Comparison of ENCODE assay signal across 13 cellular contexts in the genomic region with DNA sequence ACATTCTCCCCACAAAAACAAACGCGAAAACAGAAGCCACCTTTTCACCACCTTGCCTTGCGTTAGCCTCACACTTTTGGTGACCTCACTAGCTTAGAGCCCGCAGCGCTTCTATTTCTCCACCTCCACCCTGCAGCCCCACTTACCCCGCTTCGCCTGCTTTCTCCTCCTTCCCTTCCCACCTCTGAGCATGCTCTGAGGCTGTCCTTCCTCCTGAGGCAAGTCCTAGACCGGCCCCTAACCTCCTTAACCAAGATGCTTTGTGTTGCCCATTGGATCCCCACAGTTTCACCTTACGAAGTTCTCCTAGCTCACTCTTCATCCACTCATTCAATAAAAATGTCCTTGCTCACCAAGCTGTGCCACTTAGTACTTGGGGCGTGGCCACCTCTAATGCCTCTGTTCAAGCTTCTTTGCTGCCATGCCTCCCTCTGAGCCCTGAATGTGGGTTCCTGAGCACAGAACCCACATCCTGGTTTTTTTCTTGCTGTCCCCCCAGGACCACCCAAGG. TPM values are rescaled to one million over a fixed set of nuclear protein-coding genes. Genes with fewer than 3 reads are reported as not detected.
DNase-seq lines count a peak whose midpoint lies in the region; ATAC-seq and TF ChIP-seq lines count a peak whose summit lies in the region.
"Had no signal": no experiment of that assay in that cellular context is flagged by ENCODE, and none has a peak within 500 bp of the region (broad histone marks: within the 10 kb centered on the region; RNA-seq: fewer than 3 reads in every experiment).

No MANE protein-coding gene starts in this region.

- peak overlapping the region; percentile 95 for H3K4me3 Mint-ChIP-seq in T-helper 2 cell treated with Interferon-gamma antibody and Interleukin-4, amounts not matched to agents 5 μg/mL and 100 μg/mL, for 36 hours
- peak overlapping the region; percentile 86 to 100 (median 98) for H3K4me3 Mint-ChIP-seq in immature natural killer cell

- in situ Hi-C loops in GM13977 (cut with MboI; ENCODE audit: low pct_unique_long_range_greater_than_20kb, low sequenced_read_pairs, unreplicated experiment), result no loop called here

- H3K36me3 Mint-ChIP-seq in T-helper 2 cell treated with Interferon-gamma antibody and Interleukin-4, amounts not matched to agents 5 μg/mL and 100 μg/mL, for 36 hours (ENCODE audit: low read depth), result peaks cover 19% of the 10 kb centered on the region
- H3K36me3 Mint-ChIP-seq in immature natural killer cell, result peaks cover 29 to 57% (median 42%) of the 10 kb centered on the region in 3 donors

- H3K4me3 ChIP-seq in heart left ventricle, result peak overlapping the region in 4 of 12 donors; percentile 56 to 68 (median 64)
- no peak overlapping the region for H3K4me3 ChIP-seq in vagina

- H3K4me1 Mint-ChIP-seq in T-helper 2 cell treated with Interferon-gamma antibody and Interleukin-4, amounts not matched to agents 5 μg/mL and 100 μg/mL, for 36 hours (ENCODE audit: low read depth), result peaks cover 48% of the 10 kb centered on the region
- peaks cover 66 to 78% of the 10 kb centered on the region in 2 donors for H3K4me1 Mint-ChIP-seq in immature natural killer cell

- no peaks in the 10 kb centered on the region for H3K9me3 Mint-ChIP-seq in T-helper 2 cell treated with Interferon-gamma antibody and Interleukin-4, amounts not matched to agents 5 μg/mL and 100 μg/mL, for 36 hours
- no peaks in the 10 kb centered on the region for H3K9me3 Mint-ChIP-seq in immature natural killer cell

- peak overlapping the region in 10 of 12 donors; percentile 65 to 91 (median 86) for H3K27ac ChIP-seq in heart left ventricle
- peak overlapping the region; percentile 68 for H3K27ac ChIP-seq in vagina
- H3K27ac ChIP-seq: RWPE1 had no signal

- intact Hi-C loops in heart left ventricle (cut with DNase I), result loop anchor here in 1 of 10 donors (2.0 kb wide), 1 partner anchor 18 kb away; no protein-coding TSS in a partner anchor
- intact Hi-C loops in left cardiac atrium (cut with DNase I), result no loop called here
- intact Hi-C loops in vagina (cut with DNase I), result no loop called here

- ATAC-seq in heart left ventricle (no peak), left cardiac atrium (no peak), HG02763 (IDR thresholded peaks at IDR 0.05; ENCODE audit: unreplicated experiment) (no peak)

- WGBS in heart left ventricle, 4 donors, result 83 to 89% (median 87%) methylated on average over 10 of the region's 10 CpGs

- H3K27ac Mint-ChIP-seq in T-helper 2 cell treated with Interferon-gamma antibody and Interleukin-4, amounts not matched to agents 5 μg/mL and 100 μg/mL, for 36 hours, result peak overlapping the region; percentile 67
- H3K27ac Mint-ChIP-seq in immature natural killer cell, result peak overlapping the region; percentile 93 to 100 (median 95)

- peak in 1 of 5 donors; percentile 13 for DNase-seq in heart left ventricle
- no peak for DNase-seq in left cardiac atrium
- DNase-seq in T-helper 2 cell treated with Interferon-gamma antibody and Interleukin-4, amounts not matched to agents 5 μg/mL and 100 μg/mL, for 36 hours (ENCODE audit: low spot score), result no peak
- peak; percentile 76 to 79 (median 77) for DNase-seq in immature natural killer cell
- DNase-seq in vagina (ENCODE audit: extremely low spot score in 2 of 2), result no peak
- no peak for DNase-seq in GM13977 (ENCODE audit: low spot score)
- DNase-seq in iPS-NIHi11 (ENCODE audit: low spot score), result no peak
- DNase-seq: kidney, NCI-H187 treated with DMSO at 0.1 percent for 48 hours had no signal

- no peaks in the 10 kb centered on the region for H3K27me3 Mint-ChIP-seq in T-helper 2 cell treated with Interferon-gamma antibody and Interleukin-4, amounts not matched to agents 5 μg/mL and 100 μg/mL, for 36 hours (ENCODE audit: low read depth)
- H3K27me3 Mint-ChIP-seq in immature natural killer cell (ENCODE audit: low read depth in 3 of 3), result peaks cover 2 to 9% (median 4%) of the 10 kb centered on the region in 3 donors

- TF ChIP-seq CTCF in heart left ventricle (IDR thresholded peaks at IDR 0.05) (no peak), vagina (IDR thresholded peaks at IDR 0.05) (no peak), GM13977 (IDR thresholded peaks at IDR 0.05; ENCODE audit: extremely low read depth, insufficient read depth, missing control alignments) (no peak)

- H3K9me3 ChIP-seq in heart left ventricle (no peaks in the 10 kb centered on the region), vagina (no peaks in the 10 kb centered on the region)
- H3K9me3 ChIP-seq: tibial nerve had no signal

- H3K27me3 ChIP-seq in heart left ventricle, result peaks cover 0 to 7% (median 0%) of the 10 kb centered on the region in 9 donors
- H3K27me3 ChIP-seq in vagina, result no peaks in the 10 kb centered on the region

- H3K36me3 ChIP-seq in heart left ventricle (no peaks in the 10 kb centered on the region), vagina (no peaks in the 10 kb centered on the region)
- H3K36me3 ChIP-seq: tibial nerve had no signal

- TF ChIP-seq POLR2A in heart left ventricle (IDR thresholded peaks at IDR 0.05), result no peak
- TF ChIP-seq POLR2A in vagina (IDR thresholded peaks at IDR 0.05), result no peak

- H3K4me1 ChIP-seq in heart left ventricle (peaks cover 0 to 56% (median 13%) of the 10 kb centered on the region in 12 donors), vagina (peaks cover 14% of the 10 kb centered on the region)
- H3K4me1 ChIP-seq: parathyroid adenoma had no signal

RNA-seq across cellular contexts. Expression of a gene that starts 1.3 kb away (rescaled TPM):
- total RNA-seq in heart left ventricle (1 to 10 TPM in 8 of 9 donors, under 1 TPM in 1; 0.76 to 4.9 (median 1.2) TPM), left cardiac atrium (1 to 10 TPM; 1.9 to 2.2 TPM), vagina (6.6 TPM)
- polyA plus RNA-seq in heart left ventricle (1 to 10 TPM; 1.8 to 2.6 TPM), immature natural killer cell (100 to 1,000 TPM; 110 to 238 (median 131) TPM)

RNA-seq across cellular contexts. Expression of a gene that starts 1.4 kb away (rescaled TPM):
- total RNA-seq in heart left ventricle (10 to 100 TPM in 4 of 9 donors, 1 to 10 TPM in 5; 3.3 to 16.1 (median 6.4) TPM), left cardiac atrium (10 to 100 TPM in 1 of 2 donors, 1 to 10 TPM in 1; 5.7 to 12.5 TPM), vagina (11.0 TPM)
- polyA plus RNA-seq in heart left ventricle (1 to 10 TPM; 3.5 to 7.7 TPM), immature natural killer cell (100 to 1,000 TPM; 149 to 338 (median 289) TPM)

RNA-seq across cellular contexts. Expression of a gene that starts 21.5 kb away (rescaled TPM):
- total RNA-seq in heart left ventricle (1 to 10 TPM in 2 of 9 donors, under 1 TPM in 7; 0.35 to 1.0 (median 0.66) TPM), left cardiac atrium (under 1 TPM; 0.31 to 0.41 TPM), vagina (not detected)
- polyA plus RNA-seq in heart left ventricle (1 to 10 TPM in 1 of 2 donors, under 1 TPM in 1; 0.47 to 1.3 TPM), immature natural killer cell (1 to 10 TPM in 2 of 3 donors, under 1 TPM in 1; 0.77 to 3.6 (median 2.0) TPM)

Comparison
In these comparisons a context has a peak if more than half of its experiments do, and no peak if none do; other contexts are left out.
1. DNase-seq: peak in immature natural killer cell (3 of 3); none in left cardiac atrium (single experiment), T-helper 2 cell treated with Interferon-gamma antibody and Interleukin-4, amounts not matched to agents 5 μg/mL and 100 μg/mL, for 36 hours (single experiment), vagina (0 of 2), GM13977 (single experiment) and iPS-NIHi11 (single experiment).